1 cellular context compared by ENCODE assay signal in the genomic region with DNA sequence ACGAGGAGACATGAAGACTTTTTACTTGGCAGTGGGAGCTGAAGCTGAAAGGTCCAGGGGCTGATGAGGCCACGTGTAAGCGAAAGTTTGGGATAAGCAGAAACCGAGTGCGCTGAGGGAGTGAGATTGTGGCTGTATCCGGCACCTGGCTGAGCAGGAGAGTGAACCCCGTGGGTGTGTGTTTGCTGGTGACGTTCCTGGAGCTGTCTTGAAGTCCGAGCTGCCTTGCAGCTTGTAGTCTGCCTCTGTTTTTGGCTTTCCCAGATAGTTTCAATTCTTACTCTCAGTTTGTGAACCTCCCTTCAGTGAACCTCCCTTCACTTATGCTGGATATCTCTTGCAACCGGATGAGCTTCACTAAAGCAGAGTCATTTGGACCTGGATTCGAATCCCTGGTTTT.
TF ChIP-seq lines count a peak whose summit lies in the region.

No MANE protein-coding gene starts in this region.

TF ChIP-seq in HEK293, 187 proteins besides CTCF, POLR2A, EP300 and RAD21:
- peak; percentile 80 for TF ChIP-seq PRDM1 (tag by site-specific recombination; IDR thresholded peaks at IDR 0.05)
